Comparison of ENCODE assay signal across 1 cellular context in the genomic region with DNA sequence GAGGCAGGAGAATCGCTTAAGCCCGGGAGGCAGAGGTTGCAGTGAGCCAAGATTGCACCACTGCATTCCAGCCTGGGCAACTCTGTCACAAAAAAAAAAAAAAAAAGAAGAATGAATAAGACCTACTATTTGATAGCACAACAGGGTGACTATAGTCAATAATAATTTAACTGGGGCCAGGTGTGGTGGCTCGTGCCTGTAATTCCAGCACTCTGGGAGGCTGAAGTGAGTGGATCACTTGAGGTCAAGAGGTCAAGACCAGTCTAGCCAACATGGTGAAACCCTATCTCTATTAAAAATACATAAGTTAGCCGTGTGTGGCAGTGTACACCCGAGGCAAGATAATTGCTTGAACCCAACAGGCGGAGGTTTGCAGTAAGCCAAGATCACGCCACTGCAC.
TF ChIP-seq lines count a peak whose summit lies in the region.

No MANE protein-coding gene starts in this region.

TF ChIP-seq in liver, 16 proteins besides CTCF, POLR2A, EP300 and RAD21:
- TF ChIP-seq HNF4A (conservative IDR thresholded peaks at IDR 0.05) (peak in 1 of 2 donors; percentile 33), RXRA (IDR thresholded peaks at IDR 0.05) (peak in 1 of 2 donors; percentile 50), YY1 (IDR thresholded peaks at IDR 0.05) (peak; percentile 20), NR2F2 (IDR thresholded peaks at IDR 0.05) (peak; percentile 63), SP1 (IDR thresholded peaks at IDR 0.05) (peak; percentile 6)
